Comparison of ENCODE assay signal across 8 cellular contexts in the genomic region with DNA sequence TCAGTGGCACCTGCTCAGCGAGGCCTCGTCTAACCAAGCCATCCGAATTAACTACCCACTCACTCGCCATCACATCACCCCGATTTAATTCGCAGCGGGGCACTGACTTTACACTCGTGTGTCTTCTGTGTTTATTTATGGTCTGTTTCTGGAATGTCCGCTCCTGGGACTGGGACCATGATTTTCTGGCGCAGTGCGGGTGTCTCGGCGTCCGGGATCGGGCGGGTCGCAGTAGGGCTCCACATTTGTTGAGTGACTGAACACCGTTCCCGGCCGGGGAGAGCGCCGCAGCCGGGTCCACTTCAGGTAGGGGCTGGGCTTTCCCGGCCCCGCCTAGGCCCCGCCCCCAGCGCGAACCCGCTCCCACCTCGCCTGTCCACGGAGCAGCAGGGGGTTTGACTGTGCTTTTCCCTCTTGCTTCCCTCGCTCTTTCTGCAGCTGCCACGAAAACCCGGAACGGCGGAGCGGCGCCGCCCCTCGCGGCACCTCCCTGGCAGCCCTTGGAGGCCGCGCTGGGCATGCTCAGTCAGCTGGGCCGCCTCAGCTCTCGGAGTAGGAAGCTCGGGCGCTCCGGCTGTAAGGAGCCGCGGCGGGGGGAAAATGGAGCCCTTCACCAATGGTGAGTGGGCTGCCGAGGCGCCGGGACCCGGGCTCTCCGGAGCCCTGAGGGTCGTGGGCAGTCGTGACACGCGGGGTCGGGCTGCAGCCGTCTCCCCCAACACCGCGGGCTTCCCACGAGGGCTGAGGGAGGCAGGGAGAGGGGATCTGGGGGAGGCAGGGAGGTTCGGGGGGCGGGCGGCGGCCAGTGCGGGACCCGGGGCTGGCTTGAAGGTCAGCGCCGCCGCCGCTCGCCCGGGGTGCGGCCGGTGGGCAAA.
DNase-seq lines count a peak whose midpoint lies in the region; ATAC-seq lines count a peak whose summit lies in the region.

A gene (plus strand): TSS at position 525 of the 875 bp plus-strand sequence. CDS start 76 bp downstream, at position 601.

- DNase-seq in AG08396 (ENCODE audit: low spot score) (peak; percentile 92), NCI-H446 (lab: John Stamatoyannopoulos, UW) (peak; percentile 93 to 97), cerebellar cortex (ENCODE audit: low spot score) (peak; percentile 97), islet precursor cell (peak; percentile 99)
- peak; percentile 85 to 94 (median 93) for DNase-seq in stimulated activated CD4-positive, alpha-beta T cell treated with anti-CD3 and anti-CD28 coated beads, Interleukin-12 subunit alpha, Interleukin-12 subunit beta, amount 100 ng/mL, for 48 hours (ENCODE audit: low read depth in 2 of 3, low spot score in 1 of 3)

- ATAC-seq in GM19023 (IDR thresholded peaks at IDR 0.05; ENCODE audit: unreplicated experiment) (peak; percentile 57), HG03342 (IDR thresholded peaks at IDR 0.05; ENCODE audit: unreplicated experiment) (peak; percentile 42)
- peak; percentile 51 to 66 for ATAC-seq in activated CD4-positive, CD25-positive, alpha-beta regulatory T cell treated with anti-CD3 and anti-CD28 coated beads, Interleukin-2, amount 50 U/mL, for 24 hours

Comparison
In these comparisons a context has a peak if more than half of its experiments do, and no peak if none do; other contexts are left out.
1. Peak in every context shown above with its lines: DNase-seq and ATAC-seq.